In genomic region chr6:130625825-130626500, GRCh38 we compare ENCODE assay signal across 8 cellular contexts.
DNase-seq lines count a peak whose midpoint lies in the region; ATAC-seq, FAIRE-seq and TF ChIP-seq lines count a peak whose summit lies in the region.

No MANE protein-coding gene starts in this region.

- no peaks in the 10 kb centered on the region for H3K27me3 ChIP-seq in endothelial cell of umbilical vein (ENCODE audit: control insufficient read depth in 2 of 2, insufficient read depth in 2 of 2, low read length in 2 of 2)
- H3K27me3 ChIP-seq in HepG2 (ENCODE audit: control insufficient read depth in 1 of 2, insufficient read depth in 2 of 2, low read length in 2 of 2) = no peaks in the 10 kb centered on the region

- TF ChIP-seq POLR2A in endothelial cell of umbilical vein (IDR thresholded peaks at IDR 0.05; ENCODE audit: low read depth, low read length) (no peak), HepG2 (IDR thresholded peaks at IDR 0.05; ENCODE audit: insufficient read depth in 1 of 2, low read depth in 2 of 2, low read length in 2 of 2) (no peak)

- in situ Hi-C loops in HepG2 (cut with HindIII; ENCODE audit: extremely low pct_ligation_motif_present, low pct_unique_long_range_greater_than_20kb) = no loop called here

- peak; percentile 83 for ATAC-seq in GM21381 (IDR thresholded peaks at IDR 0.05; ENCODE audit: unreplicated experiment)
- peak; percentile 88 for ATAC-seq in HG03520 (IDR thresholded peaks at IDR 0.05; ENCODE audit: unreplicated experiment)
- ATAC-seq in HepG2 = no peak

- DNase-seq in GM10248 (ENCODE audit: extremely low spot score) (peak; percentile 22), endothelial cell of umbilical vein (ENCODE audit: low read depth, low spot score) (peak; percentile 68), GM19238 (ENCODE audit: insufficient read length, low spot score) (no peak), HepG2 (ENCODE audit: low spot score) (no peak), Kasumi-1 (lab: John Stamatoyannopoulos, UW) (no peak)
- DNase-seq in activated CD8-positive, alpha-beta memory T cell treated with anti-CD3 and anti-CD28 coated beads, Interleukin-2, amount 50 U/mL, for 48 hours = no peak

- BruUV-seq in endothelial cell of umbilical vein (replicated peaks; lab: Mats Ljungman, UMichigan) (no TSS peak), HepG2 (replicated peaks; lab: Mats Ljungman, UMichigan) (no TSS peak)

- H3K27ac ChIP-seq in endothelial cell of umbilical vein (ENCODE audit: insufficient read depth, low read depth, low read length) = no peak overlapping the region
- no peak overlapping the region for H3K27ac ChIP-seq in HepG2 (ENCODE audit: extremely low read length, insufficient read depth, low read length)

- intact Hi-C loops in endothelial cell of umbilical vein (cut with micrococcal nuclease) = loop anchor here (1.0 kb wide), 1 partner anchor 24 kb away; no protein-coding TSS in a partner anchor
- intact Hi-C loops in HepG2 (cut with micrococcal nuclease; ENCODE audit: unreplicated experiment) = no loop called here

- H3K4me1 ChIP-seq in endothelial cell of umbilical vein (ENCODE audit: control insufficient read depth, extremely low read depth, insufficient read depth, low read length) (no peaks in the 10 kb centered on the region), HepG2 (ENCODE audit: insufficient read depth, low read length) (no peaks in the 10 kb centered on the region)

- H3K4me2 ChIP-seq in endothelial cell of umbilical vein (ENCODE audit: insufficient read depth, low read length) = no peak overlapping the region
- H3K4me2 ChIP-seq in HepG2 (ENCODE audit: low read depth, low read length) = no peak overlapping the region

- H2AFZ ChIP-seq in endothelial cell of umbilical vein (ENCODE audit: low read depth, low read length) = no peak overlapping the region
- H2AFZ ChIP-seq in HepG2 (ENCODE audit: low read length) = no peak overlapping the region

- no peaks in the 10 kb centered on the region for H3K9me1 ChIP-seq in endothelial cell of umbilical vein (replicated peaks; ENCODE audit: control insufficient read depth, extremely low read depth, insufficient read depth, low read length)

- no peak overlapping the region for H3K9ac ChIP-seq in endothelial cell of umbilical vein (replicated peaks; ENCODE audit: extremely low read depth, insufficient read depth, low read length)
- H3K9ac ChIP-seq in HepG2 (ENCODE audit: insufficient read depth, low read depth, low read length) = no peak overlapping the region

- TF ChIP-seq RAD21 in HepG2 (CRISPR knock-in tag; IDR thresholded peaks at IDR 0.05) = no peak

- CTCF ChIA-PET in GM10248 (lab: Yijun Ruan, JAX) = interaction anchor here (1.2 kb wide), 1 partner anchor 12 kb away, joined by 3 read pairs; no protein-coding TSS in a partner anchor
- CTCF ChIA-PET in endothelial cell of umbilical vein (lab: Charles Lee) = interaction anchor here (0.9 to 1.0 kb wide), 2 partner anchors 18 to 21 kb away, joined by 3 to 4 read pairs; no protein-coding TSS in a partner anchor
- CTCF ChIA-PET in HepG2 (lab: Yijun Ruan, JAX; ENCODE audit: low intra/inter-chr PET ratio, low total read pairs) = no interaction called here

- FAIRE-seq in endothelial cell of umbilical vein (lab: Jason Lieb, UNC) (peak; percentile 48), HepG2 (lab: Jason Lieb, UNC) (no peak)

- no peak for TF ChIP-seq EP300 in HepG2 (IDR thresholded peaks at IDR 0.05; ENCODE audit: low read depth in 2 of 2, low read length in 2 of 2)
- TF ChIP-seq EP300 in HepG2 (CRISPR knock-in tag; IDR thresholded peaks at IDR 0.05; ENCODE audit: borderline replicate concordance) = no peak

- dilution Hi-C loops in endothelial cell of umbilical vein (cut with MboI; ENCODE audit: extremely low pct_ligation_motif_present, low sequenced_read_pairs) = no loop called here

- 5% methylated on average over 3 of the region's 3 CpGs for WGBS in HepG2 (ENCODE audit: low lambda C conversion rate)

- H4K20me1 ChIP-seq in endothelial cell of umbilical vein (replicated peaks; ENCODE audit: control insufficient read depth, extremely low read depth, insufficient read depth, low read length) = no peaks in the 10 kb centered on the region
- no peaks in the 10 kb centered on the region for H4K20me1 ChIP-seq in HepG2 (ENCODE audit: insufficient read depth, low read length)

- H3K9me3 ChIP-seq in endothelial cell of umbilical vein (replicated peaks; ENCODE audit: control insufficient read depth, insufficient read depth, low read length) (no peaks in the 10 kb centered on the region), HepG2 (ENCODE audit: low read length) (no peaks in the 10 kb centered on the region)

- H3K79me2 ChIP-seq in endothelial cell of umbilical vein (ENCODE audit: control insufficient read depth, insufficient read depth, low read length) (no peaks in the 10 kb centered on the region), HepG2 (ENCODE audit: insufficient read depth, low read length) (no peaks in the 10 kb centered on the region)

- POLR2A ChIA-PET in GM10248 (lab: Yijun Ruan, JAX) = no interaction called here
- POLR2A ChIA-PET in endothelial cell of umbilical vein (lab: Charles Lee) = no interaction called here
- POLR2A ChIA-PET in HepG2 (lab: Yijun Ruan, JAX) = no interaction called here

- H3K36me3 ChIP-seq in endothelial cell of umbilical vein (ENCODE audit: control insufficient read depth in 2 of 2, extremely low read depth in 1 of 2, insufficient read depth in 2 of 2, low read length in 2 of 2) (no peaks in the 10 kb centered on the region), HepG2 (replicated peaks in 1 of 2; ENCODE audit: control insufficient read depth in 1 of 2, insufficient read depth in 2 of 2, low read length in 2 of 2) (no peaks in the 10 kb centered on the region)

- H3K4me3 ChIP-seq in endothelial cell of umbilical vein (replicated peaks in 1 of 3; ENCODE audit: insufficient read depth in 1 of 3, low read depth in 1 of 3, low read length in 3 of 3) (no peak overlapping the region), HepG2 (replicated peaks in 1 of 3; ENCODE audit: insufficient read depth in 1 of 3, low read depth in 2 of 3, low read length in 3 of 3) (no peak overlapping the region)

- TF ChIP-seq CTCF in GM10248 (IDR thresholded peaks at IDR 0.05; ENCODE audit: control extremely low read depth, extremely low read depth, low read depth, missing control alignments) (no peak), endothelial cell of umbilical vein (IDR thresholded peaks at IDR 0.05; ENCODE audit: extremely low read depth in 1 of 2, insufficient read depth in 1 of 2, low read depth in 1 of 2, low read length in 2 of 2) (no peak), HepG2 (CRISPR knock-in tag; IDR thresholded peaks at IDR 0.05) (no peak)

TF ChIP-seq in endothelial cell of umbilical vein, 7 proteins besides CTCF, POLR2A, EP300 and RAD21:
- TF ChIP-seq GATA2 (IDR thresholded peaks at IDR 0.05; ENCODE audit: insufficient read depth, insufficient read length, low read depth, low read length) = no peak
- TF ChIP-seq MAX (IDR thresholded peaks at IDR 0.05; ENCODE audit: insufficient read depth, insufficient read length) = no peak
- no peak for TF ChIP-seq MYC (IDR thresholded peaks at IDR 0.05; ENCODE audit: low read depth, low read length)
- no peak for TF ChIP-seq POLR2AphosphoS5 (IDR thresholded peaks at IDR 0.05; ENCODE audit: insufficient read depth, low read depth, low read length)
- no peak for TF ChIP-seq EZH2 (IDR thresholded peaks at IDR 0.05; ENCODE audit: borderline replicate concordance, low read depth, low read length, severe bottlenecking)
- TF ChIP-seq FOS (IDR thresholded peaks at IDR 0.05; ENCODE audit: borderline replicate concordance, insufficient read depth, low read length) = peak; percentile 28
- TF ChIP-seq JUN (IDR thresholded peaks at IDR 0.05; ENCODE audit: borderline replicate concordance, insufficient read depth, insufficient read length, low read depth) = peak; percentile 22

TF ChIP-seq in HepG2, 621 proteins besides CTCF, POLR2A, EP300 and RAD21:
- TF ChIP-seq YEATS2 (CRISPR knock-in tag; IDR thresholded peaks at IDR 0.05; ENCODE audit: borderline replicate concordance) = no peak
- TF ChIP-seq ZNF563 (CRISPR knock-in tag; IDR thresholded peaks at IDR 0.05) = no peak
- no peak for TF ChIP-seq ZMYM4 (CRISPR knock-in tag; IDR thresholded peaks at IDR 0.05)
- no peak for TF ChIP-seq ZNF121 (CRISPR knock-in tag; IDR thresholded peaks at IDR 0.05)
- no peak for TF ChIP-seq SP5 (CRISPR knock-in tag; IDR thresholded peaks at IDR 0.05; ENCODE audit: borderline replicate concordance, low read depth)
- TF ChIP-seq ZFP1 (CRISPR knock-in tag; IDR thresholded peaks at IDR 0.05) = no peak
- TF ChIP-seq TRIM22 (IDR thresholded peaks at IDR 0.05) = no peak

Comparison
In these comparisons a context has a peak if more than half of its experiments do, and no peak if none do; other contexts are left out.
1. DNase-seq: peak in GM10248 (single experiment) and endothelial cell of umbilical vein (single experiment); none in GM19238 (single experiment), activated CD8-positive, alpha-beta memory T cell treated with anti-CD3 and anti-CD28 coated beads, Interleukin-2, amount 50 U/mL, for 48 hours (single experiment), HepG2 (single experiment) and Kasumi-1 (0 of 2).